8 cellular contexts compared by ENCODE assay signal in genomic region chr16:4474192-4474961, GRCh38. TPM values are rescaled to one million over a fixed set of nuclear protein-coding genes. Genes with fewer than 3 reads are reported as not detected.
DNase-seq lines count a peak whose midpoint lies in the region; ATAC-seq and TF ChIP-seq lines count a peak whose summit lies in the region.

TSS of gene NMRAL1 (minus strand) at chr16:4474625. CDS start at chr16:4474132, 493 bp downstream.

- H3K4me1 ChIP-seq in CD8-positive, alpha-beta memory T cell (ENCODE audit: insufficient read depth, low read length): peaks cover 42% of the 10 kb centered on the region
- H3K4me1 ChIP-seq in left ventricle myocardium inferior: peaks cover 51% of the 10 kb centered on the region
- H3K4me1 ChIP-seq in prostate gland (replicated peaks): no peaks in the 10 kb centered on the region
- peaks cover 29% of the 10 kb centered on the region for H3K4me1 ChIP-seq in upper lobe of right lung

- ATAC-seq in GM21528 (IDR thresholded peaks at IDR 0.05; ENCODE audit: low FRiP score, unreplicated experiment): peak; percentile 51
- peak; percentile 77 for ATAC-seq in upper lobe of right lung

- DNase-seq in CD8-positive, alpha-beta memory T cell: peak; percentile 82 to 92 (median 89)
- DNase-seq in NCI-H1092 treated with DMSO at 0.1 percent for 48 hours (lab: John Stamatoyannopoulos, UW) (peak; percentile 93), amniotic stem cell (lab: John Stamatoyannopoulos, UW) (peak; percentile 75), left ventricle myocardium inferior (peak; percentile 91), prostate gland (ENCODE audit: low spot score) (peak; percentile 93), upper lobe of right lung (peak; percentile 96)

- H3K27me3 Mint-ChIP-seq in CD8-positive, alpha-beta memory T cell: no peaks in the 10 kb centered on the region
- no peaks in the 10 kb centered on the region for H3K27me3 Mint-ChIP-seq in T-helper 1 cell treated with Interleukin-12 subunit alpha and Interleukin-12 subunit beta and Interleukin-4 antibody, amounts not matched to agents 30 μg/mL and 1 μg/mL, for 36 hours (ENCODE audit: low read depth)

- H3K27ac Mint-ChIP-seq in CD8-positive, alpha-beta memory T cell: peak within 1 kb of the TSS; percentile 63 to 97 (median 88)
- peak within 1 kb of the TSS; percentile 78 for H3K27ac Mint-ChIP-seq in T-helper 1 cell treated with Interleukin-12 subunit alpha and Interleukin-12 subunit beta and Interleukin-4 antibody, amounts not matched to agents 30 μg/mL and 1 μg/mL, for 36 hours

- TF ChIP-seq CTCF in left ventricle myocardium inferior (IDR thresholded peaks at IDR 0.05; ENCODE audit: borderline replicate concordance) (no peak), prostate gland (IDR thresholded peaks at IDR 0.05) (peak in 2 of 4 experiments; percentile 32 to 39), upper lobe of right lung (IDR thresholded peaks at IDR 0.05) (no peak)

- H3K36me3 Mint-ChIP-seq in CD8-positive, alpha-beta memory T cell: peaks cover 0 to 26% (median 2%) of the 10 kb centered on the region in 3 donors
- peaks cover 9% of the 10 kb centered on the region for H3K36me3 Mint-ChIP-seq in T-helper 1 cell treated with Interleukin-12 subunit alpha and Interleukin-12 subunit beta and Interleukin-4 antibody, amounts not matched to agents 30 μg/mL and 1 μg/mL, for 36 hours (ENCODE audit: low read depth)

- H3K36me3 ChIP-seq in CD8-positive, alpha-beta memory T cell (ENCODE audit: insufficient read depth, low read length): no peaks in the 10 kb centered on the region
- H3K36me3 ChIP-seq in left ventricle myocardium inferior (peaks cover 2% of the 10 kb centered on the region), prostate gland (no peaks in the 10 kb centered on the region), upper lobe of right lung (peaks cover 4% of the 10 kb centered on the region)

- TF ChIP-seq POLR2A in prostate gland (IDR thresholded peaks at IDR 0.05): peak; percentile 70

- intact Hi-C loops in left ventricle myocardium inferior (cut with micrococcal nuclease) (no loop called here), prostate gland (cut with DNase I) (no loop called here), upper lobe of right lung (cut with DNase I) (no loop called here)

- no peaks in the 10 kb centered on the region for H3K9me3 ChIP-seq in CD8-positive, alpha-beta memory T cell (ENCODE audit: low read length)
- no peaks in the 10 kb centered on the region for H3K9me3 ChIP-seq in left ventricle myocardium inferior (replicated peaks)
- no peaks in the 10 kb centered on the region for H3K9me3 ChIP-seq in prostate gland
- H3K9me3 ChIP-seq in upper lobe of right lung: no peaks in the 10 kb centered on the region

- CTCF ChIA-PET in CD8-positive, alpha-beta memory T cell (lab: Charles Lee): interaction anchor here (1.0 to 6.8 kb wide), 5 partner anchors 15 to 141 kb away, joined by 3 to 87 read pairs (median 41); no protein-coding TSS in a partner anchor

- H3K27ac ChIP-seq in CD8-positive, alpha-beta memory T cell (ENCODE audit: low read depth, low read length): peak within 1 kb of the TSS; percentile 69
- H3K27ac ChIP-seq in left ventricle myocardium inferior (replicated peaks): peak within 1 kb of the TSS; percentile 89
- peak within 1 kb of the TSS; percentile 85 to 86 for H3K27ac ChIP-seq in prostate gland
- peak within 1 kb of the TSS; percentile 85 for H3K27ac ChIP-seq in upper lobe of right lung

- 2% methylated on average over 59 of the region's 60 CpGs for WGBS in prostate gland

- H3K4me3 ChIP-seq in CD8-positive, alpha-beta memory T cell (ENCODE audit: low read length): peak within 1 kb of the TSS; percentile 68
- H3K4me3 ChIP-seq in left ventricle myocardium inferior (peak within 1 kb of the TSS; percentile 89), prostate gland (peak within 1 kb of the TSS; percentile 64 to 69), upper lobe of right lung (peak within 1 kb of the TSS; percentile 88)

- peak within 1 kb of the TSS; percentile 82 to 99 (median 86) for H3K4me3 Mint-ChIP-seq in CD8-positive, alpha-beta memory T cell
- peak within 1 kb of the TSS; percentile 89 for H3K4me3 Mint-ChIP-seq in T-helper 1 cell treated with Interleukin-12 subunit alpha and Interleukin-12 subunit beta and Interleukin-4 antibody, amounts not matched to agents 30 μg/mL and 1 μg/mL, for 36 hours

- peaks cover 37 to 59% (median 52%) of the 10 kb centered on the region in 3 donors for H3K4me1 Mint-ChIP-seq in CD8-positive, alpha-beta memory T cell
- peaks cover 19% of the 10 kb centered on the region for H3K4me1 Mint-ChIP-seq in T-helper 1 cell treated with Interleukin-12 subunit alpha and Interleukin-12 subunit beta and Interleukin-4 antibody, amounts not matched to agents 30 μg/mL and 1 μg/mL, for 36 hours (ENCODE audit: low read depth)

- no peaks in the 10 kb centered on the region for H3K9me3 Mint-ChIP-seq in CD8-positive, alpha-beta memory T cell
- H3K9me3 Mint-ChIP-seq in T-helper 1 cell treated with Interleukin-12 subunit alpha and Interleukin-12 subunit beta and Interleukin-4 antibody, amounts not matched to agents 30 μg/mL and 1 μg/mL, for 36 hours: no peaks in the 10 kb centered on the region

- H3K27me3 ChIP-seq in CD8-positive, alpha-beta memory T cell (ENCODE audit: insufficient read depth, low read length, poor library complexity, severe bottlenecking): no peaks in the 10 kb centered on the region
- H3K27me3 ChIP-seq in left ventricle myocardium inferior (ENCODE audit: low read depth) (no peaks in the 10 kb centered on the region), prostate gland (replicated peaks; ENCODE audit: insufficient read depth) (no peaks in the 10 kb centered on the region), upper lobe of right lung (no peaks in the 10 kb centered on the region)

- POLR2A ChIA-PET in CD8-positive, alpha-beta memory T cell (lab: Charles Lee): interaction anchor here (0.6 to 5.1 kb wide), 5 partner anchors 8 to 117 kb away, joined by 3 to 42 read pairs (median 8); partner anchors contain the start of gene CORO7

RNA-seq across cellular contexts. Expression of gene NMRAL1, which starts in this region (rescaled TPM):
- 10 to 100 TPM; 63.8 to 65.8 TPM for total RNA-seq in CD8-positive, alpha-beta memory T cell
- 75.4 TPM for polyA plus RNA-seq in CD8-positive, alpha-beta memory T cell
- total RNA-seq in left ventricle myocardium inferior: 21.9 TPM
- 10 to 100 TPM; 40.8 to 90.9 TPM for total RNA-seq in prostate gland
- total RNA-seq in upper lobe of right lung: 39.0 TPM

Comparison
In these comparisons a context has a peak if more than half of its experiments do, and no peak if none do; other contexts are left out.
1. Peak in every context shown above with its lines: DNase-seq, ATAC-seq, H3K4me3 ChIP-seq and H3K27ac ChIP-seq.